Comparison of ENCODE assay signal across 10 cellular contexts in genomic region chr20:3041818-3042504, GRCh38. TPM values are rescaled to one million over a fixed set of nuclear protein-coding genes. Genes with fewer than 3 reads are reported as not detected.
A peak's percentile ranks its signal among the peaks of the same experiment; 100 is the strongest.
DNase-seq lines count a peak whose midpoint lies in the region; ATAC-seq and TF ChIP-seq lines count a peak whose summit lies in the region.
"Had no signal": no experiment of that assay in that cellular context is flagged by ENCODE, and none has a peak within 500 bp of the region (broad histone marks: within the 10 kb centered on the region; RNA-seq: fewer than 3 reads in every experiment).

No MANE protein-coding gene starts in this region.

- H4K8ac ChIP-seq in mesendoderm (ENCODE audit: low read depth, low read length), result no peak overlapping the region

- no peak overlapping the region for H3K4me2 ChIP-seq in mesendoderm (ENCODE audit: low read length)

- TF ChIP-seq CTCF in A673 (conservative IDR thresholded peaks at IDR 0.05; ENCODE audit: low read depth, low read length), result no peak
- TF ChIP-seq CTCF in choroid plexus epithelial cell (conservative IDR thresholded peaks at IDR 0.05; ENCODE audit: low read depth, low read length), result no peak

- no peak for DNase-seq in A673 (ENCODE audit: low spot score)
- DNase-seq in choroid plexus epithelial cell (ENCODE audit: low read depth), result peak; percentile 27
- no peak for DNase-seq in mesendoderm
- no peak for DNase-seq in putamen (ENCODE audit: low spot score)
- DNase-seq in kidney glomerular epithelial cell (lab: John Stamatoyannopoulos, UW), result no peak
- DNase-seq: GDM1 had no signal

- no peak overlapping the region for H2BK15ac ChIP-seq in mesendoderm (replicated peaks; ENCODE audit: low read depth)

- H2AK5ac ChIP-seq in mesendoderm (ENCODE audit: low read length), result no peak overlapping the region

- no peak overlapping the region for H2BK120ac ChIP-seq in mesendoderm (ENCODE audit: low read depth, low read length)

- H3K9ac ChIP-seq in HUES64 (ENCODE audit: low read depth, low read length), result peak overlapping the region; percentile 20; the same call in 1 of the 2 replicates
- H3K9ac ChIP-seq in mesendoderm (ENCODE audit: low read length), result peak overlapping the region; percentile 15

- H3K79me2 ChIP-seq in mesendoderm (ENCODE audit: control insufficient read depth, insufficient read depth, low read length), result peaks cover 7% of the 10 kb centered on the region

- H3K27me3 ChIP-seq in A673 (replicated peaks; ENCODE audit: insufficient read depth, low read depth, low read length, poor library complexity) (no peaks in the 10 kb centered on the region), HUES64 (ENCODE audit: insufficient read depth, low read length) (no peaks in the 10 kb centered on the region), mesendoderm (ENCODE audit: insufficient read depth, low read length, poor library complexity) (no peaks in the 10 kb centered on the region)

- no TSS peak for BruUV-seq in A673 (replicated peaks; lab: Mats Ljungman, UMichigan)

- POLR2A ChIA-PET in A673 (lab: Charles Lee; ENCODE audit: low non-redundant PET), result no interaction called here

- H3K27ac ChIP-seq in A673 (ENCODE audit: low read depth, low read length, poor library complexity, severe bottlenecking) (peak overlapping the region; percentile 29), HUES64 (ENCODE audit: low read depth, low read length) (peak overlapping the region; percentile 36), mesendoderm (ENCODE audit: low read depth, low read length) (no peak overlapping the region)

- intact Hi-C loops in A673 (cut with micrococcal nuclease; ENCODE audit: unreplicated experiment), result no loop called here

- CTCF ChIA-PET in A673 (lab: Charles Lee), result no interaction called here

- H3K4me3 ChIP-seq in A673 (ENCODE audit: low read depth, low read length, poor library complexity, severe bottlenecking), result no peak overlapping the region
- peak overlapping the region; percentile 20 for H3K4me3 ChIP-seq in HUES64 (ENCODE audit: low read length)
- H3K4me3 ChIP-seq in choroid plexus epithelial cell (ENCODE audit: low read depth, low read length), result no peak overlapping the region
- H3K4me3 ChIP-seq in mesendoderm (ENCODE audit: low read length), result no peak overlapping the region
- H3K4me3 ChIP-seq: skin epidermis had no signal

- H3K4me1 ChIP-seq in A673 (ENCODE audit: insufficient read depth, low read length, poor library complexity, severe bottlenecking), result peaks cover 1% of the 10 kb centered on the region
- peaks cover 15% of the 10 kb centered on the region for H3K4me1 ChIP-seq in HUES64 (ENCODE audit: insufficient read depth, low read length)
- peaks cover 3% of the 10 kb centered on the region for H3K4me1 ChIP-seq in mesendoderm (ENCODE audit: control insufficient read depth, low read depth, low read length)

- peaks cover 4% of the 10 kb centered on the region for H3K79me1 ChIP-seq in mesendoderm (ENCODE audit: low read length)

- no peak overlapping the region for H3K4ac ChIP-seq in mesendoderm (ENCODE audit: low read depth, low read length)

- H3K36me3 ChIP-seq in A673 (ENCODE audit: insufficient read depth, low read length, poor library complexity, severe bottlenecking) (peaks cover 11% of the 10 kb centered on the region), HUES64 (ENCODE audit: insufficient read depth, low read length) (peaks cover 37% of the 10 kb centered on the region), mesendoderm (ENCODE audit: control insufficient read depth, insufficient read depth, low read length) (no peaks in the 10 kb centered on the region)

- no peak overlapping the region for H3K18ac ChIP-seq in mesendoderm (ENCODE audit: low read length)

- H3K9me3 ChIP-seq in A673 (ENCODE audit: low read depth, low read length, poor library complexity, severe bottlenecking) (no peaks in the 10 kb centered on the region), HUES64 (ENCODE audit: insufficient read depth, low read depth, low read length) (no peaks in the 10 kb centered on the region)

- no peak overlapping the region for H3K23ac ChIP-seq in mesendoderm (ENCODE audit: low read length)

- H2BK5ac ChIP-seq in mesendoderm (ENCODE audit: low read length), result no peak overlapping the region

- 86% methylated on average over 13 of the region's 13 CpGs for WGBS in HUES64
- WGBS in mesendoderm (ENCODE audit: extremely low coverage, insufficient coverage, low lambda C conversion rate), result no CpG with 5 or more reads among the region's 13 CpGs

- no peak overlapping the region for H3K56ac ChIP-seq in mesendoderm (ENCODE audit: low read length)

- ATAC-seq in GM19467 (IDR thresholded peaks at IDR 0.05; ENCODE audit: unreplicated experiment), result no peak
- ATAC-seq in GM18517 (IDR thresholded peaks at IDR 0.05; ENCODE audit: unreplicated experiment), result no peak

- H4K5ac ChIP-seq in mesendoderm (ENCODE audit: low read length), result no peak overlapping the region

RNA-seq across cellular contexts. Expression of gene GNRH2, which starts 1.5 kb away (rescaled TPM):
- total RNA-seq in A673 (2021), result 0.85 and 1.5 TPM in 2 replicates
- polyA plus RNA-seq in HUES64 (2013, experiment 1 of 2), result 0.50 TPM
- polyA plus RNA-seq in HUES64 (2013, experiment 2 of 2), result not detected
- 0.20 TPM for polyA plus RNA-seq in mesendoderm (2013, experiment 1 of 2)
- not detected for polyA plus RNA-seq in mesendoderm (2013, experiment 2 of 2)

RNA-seq across cellular contexts. Expression of gene MRPS26, which starts 3.9 kb away (rescaled TPM):
- total RNA-seq in A673 (2021), result 73.4 and 77.7 TPM in 2 replicates
- polyA plus RNA-seq in HUES64 (2013, experiment 1 of 2), result 80.0 TPM
- 74.7 TPM for polyA plus RNA-seq in HUES64 (2013, experiment 2 of 2)
- polyA plus RNA-seq in mesendoderm (2013, experiment 1 of 2), result 66.1 TPM
- polyA plus RNA-seq in mesendoderm (2013, experiment 2 of 2), result 66.6 TPM

RNA-seq across cellular contexts. Expression of gene OXT, which starts 29.5 kb away (rescaled TPM):
- total RNA-seq in A673 (2021), result not detected in 2 replicates
- not detected for polyA plus RNA-seq in HUES64 (2013, experiment 1 of 2)
- polyA plus RNA-seq in HUES64 (2013, experiment 2 of 2), result not detected
- 0.14 TPM for polyA plus RNA-seq in mesendoderm (2013, experiment 1 of 2)
- polyA plus RNA-seq in mesendoderm (2013, experiment 2 of 2), result 0.25 TPM

RNA-seq across cellular contexts. Expression of gene AVP, which starts 42.6 kb away (rescaled TPM):
- total RNA-seq in A673 (2021), result not detected in 2 replicates
- polyA plus RNA-seq in HUES64 (2013, experiment 1 of 2), result not detected
- not detected for polyA plus RNA-seq in HUES64 (2013, experiment 2 of 2)
- 0.07 TPM for polyA plus RNA-seq in mesendoderm (2013, experiment 1 of 2)
- 0.13 TPM for polyA plus RNA-seq in mesendoderm (2013, experiment 2 of 2)
